ENCODE assay signal across 8 cellular contexts in the genomic region with DNA sequence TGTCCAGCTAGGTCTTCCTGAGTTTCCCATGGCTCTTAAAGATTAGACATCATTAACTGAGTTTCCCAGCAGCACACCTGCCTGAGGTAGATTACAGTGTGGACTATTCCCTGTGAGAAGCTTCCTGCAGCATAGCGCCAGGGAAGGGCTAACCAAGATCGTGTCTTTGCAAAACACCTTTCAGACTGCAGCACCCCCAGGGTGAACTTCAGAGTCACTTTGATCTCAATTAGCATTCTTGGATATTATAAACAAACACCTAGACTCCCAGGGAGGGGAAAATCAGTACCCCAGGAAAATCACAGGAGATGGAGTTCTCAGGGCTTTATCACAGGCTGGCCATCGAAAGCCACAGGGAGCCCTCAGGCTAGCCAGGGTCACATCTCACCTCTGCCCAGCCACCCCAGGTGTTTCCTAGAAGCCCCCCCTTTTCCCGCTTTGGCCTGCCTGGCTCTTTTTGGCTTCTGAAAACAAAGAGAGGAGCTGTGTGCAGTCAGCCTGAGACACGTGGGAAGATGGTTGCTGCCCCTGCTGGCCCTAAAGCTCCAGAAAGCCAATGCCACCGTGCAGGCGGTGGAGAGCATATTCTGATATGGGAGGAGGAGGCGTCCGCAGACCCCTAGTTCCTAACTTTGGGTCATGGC. TPM values are rescaled to one million over a fixed set of nuclear protein-coding genes. Genes with fewer than 3 reads are reported as not detected.
DNase-seq lines count a peak whose midpoint lies in the region; ATAC-seq and TF ChIP-seq lines count a peak whose summit lies in the region.

No MANE protein-coding gene starts in this region.

- CTCF ChIA-PET in activated CD8-positive, alpha-beta T cell treated with anti-CD3 and anti-CD28 coated beads, Interleukin-2, amount 10 ng/mL, durations not matched to agents 7 days and 5 days (lab: Charles Lee): interaction anchor here (1.3 to 7.8 kb wide), 5 partner anchors 8 to 29 kb away, joined by 5 to 139 read pairs (median 12); a partner anchor contains a TSS

- H3K9me3 Mint-ChIP-seq in T-helper 2 cell treated with Interferon-gamma antibody and Interleukin-4, amounts not matched to agents 5 μg/mL and 100 μg/mL, for 36 hours: peaks cover 4% of the 10 kb centered on the region
- no peaks in the 10 kb centered on the region for H3K9me3 Mint-ChIP-seq in activated CD8-positive, alpha-beta T cell treated with anti-CD3 and anti-CD28 coated beads, Interleukin-2, amount 10 ng/mL, durations not matched to agents 7 days and 5 days (ENCODE audit: insufficient read depth)

- H3K9me3 ChIP-seq in lower lobe of right lung: no peaks in the 10 kb centered on the region

- H3K36me3 Mint-ChIP-seq in T-helper 2 cell treated with Interferon-gamma antibody and Interleukin-4, amounts not matched to agents 5 μg/mL and 100 μg/mL, for 36 hours (ENCODE audit: low read depth): peaks cover 9% of the 10 kb centered on the region
- no peaks in the 10 kb centered on the region for H3K36me3 Mint-ChIP-seq in activated CD8-positive, alpha-beta T cell treated with anti-CD3 and anti-CD28 coated beads, Interleukin-2, amount 10 ng/mL, durations not matched to agents 7 days and 5 days (ENCODE audit: low read depth)

- H3K27me3 ChIP-seq in lower lobe of right lung (ENCODE audit: low read depth): no peaks in the 10 kb centered on the region

- POLR2A ChIA-PET in activated CD8-positive, alpha-beta T cell treated with anti-CD3 and anti-CD28 coated beads, Interleukin-2, amount 10 ng/mL, durations not matched to agents 7 days and 5 days (lab: Charles Lee): interaction anchor here (0.6 to 7.0 kb wide), 4 partner anchors 15 to 765 kb away, joined by 3 to 135 read pairs (median 67); a partner anchor contains a TSS

- peaks cover 54% of the 10 kb centered on the region for H3K4me1 ChIP-seq in lower lobe of right lung

- no peaks in the 10 kb centered on the region for H3K36me3 ChIP-seq in lower lobe of right lung

- peaks cover 54% of the 10 kb centered on the region for H3K4me1 Mint-ChIP-seq in T-helper 2 cell treated with Interferon-gamma antibody and Interleukin-4, amounts not matched to agents 5 μg/mL and 100 μg/mL, for 36 hours (ENCODE audit: low read depth)
- H3K4me1 Mint-ChIP-seq in activated CD8-positive, alpha-beta T cell treated with anti-CD3 and anti-CD28 coated beads, Interleukin-2, amount 10 ng/mL, durations not matched to agents 7 days and 5 days (ENCODE audit: low read depth): peaks cover 68% of the 10 kb centered on the region

- no peak for TF ChIP-seq CTCF in lower lobe of right lung (IDR thresholded peaks at IDR 0.05)

- H3K27ac ChIP-seq in lower lobe of right lung (peak overlapping the region; percentile 56), temporal lobe (ENCODE audit: low read depth, low read length) (peak overlapping the region; percentile 74)

- peaks cover 3% of the 10 kb centered on the region for H3K27me3 Mint-ChIP-seq in T-helper 2 cell treated with Interferon-gamma antibody and Interleukin-4, amounts not matched to agents 5 μg/mL and 100 μg/mL, for 36 hours (ENCODE audit: low read depth)
- no peaks in the 10 kb centered on the region for H3K27me3 Mint-ChIP-seq in activated CD8-positive, alpha-beta T cell treated with anti-CD3 and anti-CD28 coated beads, Interleukin-2, amount 10 ng/mL, durations not matched to agents 7 days and 5 days (ENCODE audit: low read depth)

- DNase-seq in T-helper 2 cell treated with Interferon-gamma antibody and Interleukin-4, amounts not matched to agents 5 μg/mL and 100 μg/mL, for 36 hours (ENCODE audit: low spot score): no peak
- DNase-seq in T-helper 2 cell: no peak
- DNase-seq in activated CD8-positive, alpha-beta T cell treated with anti-CD3 and anti-CD28 coated beads, Interleukin-2, amount 10 ng/mL, durations not matched to agents 7 days and 5 days: no peak
- DNase-seq in lower lobe of right lung: no peak
- DNase-seq in stimulated activated CD4-positive, alpha-beta T cell treated with anti-CD3 and anti-CD28 coated beads, Interleukin-2, amount 100 ng/mL, for 24 hours: no peak
- DNase-seq in NCI-H2171 (lab: John Stamatoyannopoulos, UW): no peak

- H3K27ac Mint-ChIP-seq in T-helper 2 cell treated with Interferon-gamma antibody and Interleukin-4, amounts not matched to agents 5 μg/mL and 100 μg/mL, for 36 hours: peak overlapping the region; percentile 95
- H3K27ac Mint-ChIP-seq in activated CD8-positive, alpha-beta T cell treated with anti-CD3 and anti-CD28 coated beads, Interleukin-2, amount 10 ng/mL, durations not matched to agents 7 days and 5 days: peak overlapping the region; percentile 94

- intact Hi-C loops in lower lobe of right lung (cut with DNase I): no loop called here

- H3K4me3 Mint-ChIP-seq in T-helper 2 cell treated with Interferon-gamma antibody and Interleukin-4, amounts not matched to agents 5 μg/mL and 100 μg/mL, for 36 hours: peak overlapping the region; percentile 77
- peak overlapping the region; percentile 57 for H3K4me3 Mint-ChIP-seq in activated CD8-positive, alpha-beta T cell treated with anti-CD3 and anti-CD28 coated beads, Interleukin-2, amount 10 ng/mL, durations not matched to agents 7 days and 5 days

- ATAC-seq in activated CD8-positive, alpha-beta T cell treated with anti-CD3 and anti-CD28 coated beads, Interleukin-2, amount 10 ng/mL, durations not matched to agents 7 days and 5 days: no peak
- ATAC-seq in lower lobe of right lung (no peak), HG03565 (IDR thresholded peaks at IDR 0.05; ENCODE audit: unreplicated experiment) (no peak)

- no peak overlapping the region for H3K4me3 ChIP-seq in lower lobe of right lung

RNA-seq across cellular contexts. Expression of a gene that starts 18.6 kb away (rescaled TPM):
- total RNA-seq in activated CD8-positive, alpha-beta T cell treated with anti-CD3 and anti-CD28 coated beads, Interleukin-2, amount 10 ng/mL, durations not matched to agents 7 days and 5 days: 100 to 1,000 TPM; 226 to 234 TPM
- total RNA-seq in lower lobe of right lung: 56.4 TPM
- total RNA-seq in temporal lobe: 56.1 TPM
